8 cellular contexts compared by ENCODE assay signal in the genomic region with DNA sequence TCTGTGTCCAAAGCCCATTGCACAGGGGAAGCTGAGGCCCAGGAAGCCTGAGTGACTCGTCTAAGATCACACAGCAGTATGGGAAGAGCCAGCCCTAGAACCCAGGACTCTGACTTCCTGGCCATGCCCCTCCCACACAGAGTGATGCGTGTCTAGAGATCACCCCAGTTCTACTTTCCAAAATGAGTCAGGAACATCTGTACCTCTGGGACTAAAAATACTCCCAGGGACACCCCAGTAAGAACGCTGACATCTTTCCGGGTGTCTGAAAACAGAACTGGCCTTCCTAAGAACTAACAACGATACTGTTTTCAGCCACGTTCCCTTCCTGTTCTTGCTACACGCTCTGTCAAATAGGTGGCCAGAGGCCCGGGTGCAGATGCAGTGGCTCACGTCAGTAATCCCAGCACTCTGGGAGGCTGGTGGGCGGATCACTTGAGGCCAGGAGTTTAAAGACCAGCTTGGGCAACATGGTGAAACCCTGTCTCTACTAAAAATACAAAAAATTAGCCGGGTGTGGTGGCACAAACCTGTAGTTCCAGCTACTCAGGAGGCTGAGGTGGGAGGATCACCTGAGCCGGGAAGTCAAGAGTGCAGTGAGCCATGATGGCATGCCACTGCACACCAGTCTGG. TPM values are rescaled to one million over a fixed set of nuclear protein-coding genes. Genes with fewer than 3 reads are reported as not detected.
A peak's percentile ranks its signal among the peaks of the same experiment; 100 is the strongest.
DNase-seq lines count a peak whose midpoint lies in the region; ATAC-seq lines count a peak whose summit lies in the region.

No MANE protein-coding gene starts in this region.

- DNase-seq in stimulated activated CD4-positive, alpha-beta T cell treated with anti-CD3 and anti-CD28 coated beads, Interleukin-1b, Interleukin-23, amount 100 ng/mL, for 48 hours, result peak; percentile 76
- no peak for DNase-seq in stimulated activated CD4-positive, alpha-beta T cell treated with anti-CD3 and anti-CD28 coated beads, Interleukin-2, amount 100 ng/mL, for 48 hours
- peak; percentile 41 for DNase-seq in activated naive CD8-positive, alpha-beta T cell treated with anti-CD3 and anti-CD28 coated beads, Interleukin-2, amount 50 U/mL, for 24 hours
- no peak for DNase-seq in A172 (ENCODE audit: low spot score)
- no peak for DNase-seq in activated CD8-positive, alpha-beta memory T cell treated with anti-CD3 and anti-CD28 coated beads, Interleukin-2, amount 50 U/mL, for 4 hours

- peak overlapping the region; percentile 18 for H3K9ac ChIP-seq in skeletal muscle satellite cell (ENCODE audit: low read depth, low read length)

- no peaks in the 10 kb centered on the region for H3K9me3 ChIP-seq in skeletal muscle satellite cell (replicated peaks; ENCODE audit: low read length)

- no peaks in the 10 kb centered on the region for H3K9me3 Mint-ChIP-seq in activated naive CD8-positive, alpha-beta T cell treated with anti-CD3 and anti-CD28 coated beads, Interleukin-2, amount 50 U/mL, for 24 hours

- H3K4me2 ChIP-seq in skeletal muscle satellite cell (ENCODE audit: low read length), result no peak overlapping the region

- no peaks in the 10 kb centered on the region for H3K36me3 Mint-ChIP-seq in activated naive CD8-positive, alpha-beta T cell treated with anti-CD3 and anti-CD28 coated beads, Interleukin-2, amount 50 U/mL, for 24 hours (ENCODE audit: low read depth)

- peak overlapping the region; percentile 83 for H3K27ac Mint-ChIP-seq in activated naive CD8-positive, alpha-beta T cell treated with anti-CD3 and anti-CD28 coated beads, Interleukin-2, amount 50 U/mL, for 24 hours

- H3K36me3 ChIP-seq in skeletal muscle satellite cell (ENCODE audit: insufficient read depth, low read length), result no peaks in the 10 kb centered on the region

- peaks cover 28% of the 10 kb centered on the region for H3K4me1 Mint-ChIP-seq in activated naive CD8-positive, alpha-beta T cell treated with anti-CD3 and anti-CD28 coated beads, Interleukin-2, amount 50 U/mL, for 24 hours

- peaks cover 11% of the 10 kb centered on the region for H3K4me1 ChIP-seq in skeletal muscle satellite cell (ENCODE audit: control insufficient read depth, insufficient read depth, low read length)

- H3K4me3 Mint-ChIP-seq in activated naive CD8-positive, alpha-beta T cell treated with anti-CD3 and anti-CD28 coated beads, Interleukin-2, amount 50 U/mL, for 24 hours, result no peak overlapping the region

- no peak overlapping the region for H3K4me3 ChIP-seq in skeletal muscle satellite cell (ENCODE audit: low read length)

- no peaks in the 10 kb centered on the region for H3K27me3 ChIP-seq in skeletal muscle satellite cell (ENCODE audit: control insufficient read depth, insufficient read depth, low read length)

- peak; percentile 79 for ATAC-seq in HG03175 (IDR thresholded peaks at IDR 0.05; ENCODE audit: unreplicated experiment)
- ATAC-seq in activated naive CD8-positive, alpha-beta T cell treated with anti-CD3 and anti-CD28 coated beads, Interleukin-2, amount 50 U/mL, for 24 hours, result peak; percentile 88
- ATAC-seq in HG02938 (IDR thresholded peaks at IDR 0.05; ENCODE audit: unreplicated experiment), result no peak

- H3K27me3 Mint-ChIP-seq in activated naive CD8-positive, alpha-beta T cell treated with anti-CD3 and anti-CD28 coated beads, Interleukin-2, amount 50 U/mL, for 24 hours, result peaks cover 1% of the 10 kb centered on the region

RNA-seq across cellular contexts. Expression of gene PDGFB, which starts 21.7 kb away (rescaled TPM):
- 0.25 and 0.87 TPM in 2 replicates for total RNA-seq in skeletal muscle satellite cell (2012; rRNA removed)
- 9.8 and 13.4 TPM in 2 replicates for total RNA-seq in A172 (2014; rRNA removed; shearing (Covaris generic))

RNA-seq across cellular contexts. Expression of gene RPL3, which starts 52.9 kb away (rescaled TPM):
- total RNA-seq in skeletal muscle satellite cell (2012; rRNA removed), result 2,395 and 3,503 TPM in 2 replicates
- total RNA-seq in A172 (2014; rRNA removed; shearing (Covaris generic)), result 867 and 969 TPM in 2 replicates

Comparison
In these comparisons a context has a peak if more than half of its experiments do, and no peak if none do; other contexts are left out.
1. DNase-seq: peak in stimulated activated CD4-positive, alpha-beta T cell treated with anti-CD3 and anti-CD28 coated beads, Interleukin-1b, Interleukin-23, amount 100 ng/mL, for 48 hours (single experiment) and activated naive CD8-positive, alpha-beta T cell treated with anti-CD3 and anti-CD28 coated beads, Interleukin-2, amount 50 U/mL, for 24 hours (single experiment); none in stimulated activated CD4-positive, alpha-beta T cell treated with anti-CD3 and anti-CD28 coated beads, Interleukin-2, amount 100 ng/mL, for 48 hours (0 of 2), A172 (single experiment) and activated CD8-positive, alpha-beta memory T cell treated with anti-CD3 and anti-CD28 coated beads, Interleukin-2, amount 50 U/mL, for 4 hours (single experiment).